27 cellular contexts compared by ENCODE assay signal in genomic region chr3:14212032-14212431, GRCh38.
"Had no signal": no experiment of that assay in that cellular context is flagged by ENCODE, and none has a peak within 500 bp of the region (broad histone marks: within the 10 kb centered on the region; RNA-seq: fewer than 3 reads in every experiment).

No MANE protein-coding gene starts in this region.

- DNase-seq: activated B cell treated with CpG ODN at 0.5 μM for 24 hours; activated CD4-positive, alpha-beta T cell treated with anti-CD3 and anti-CD28 coated beads for 1 hour; activated CD4-positive, alpha-beta T cell treated with anti-CD3 and anti-CD28 coated beads, Interleukin-2, amount 10 ng/mL, durations not matched to agents 24 days and 14 days; activated CD4-positive, alpha-beta T cell treated with anti-CD3 and anti-CD28 coated beads, Interleukin-2, amount 50 U/mL, for 48 hours; activated CD8-positive, alpha-beta memory T cell treated with anti-CD3 and anti-CD28 coated beads, Interleukin-2, amount 10 ng/mL, durations not matched to agents 7 days and 5 days; activated effector memory CD4-positive, alpha-beta T cell treated with Interleukin-2 at 50 U/mL for 16 hours; activated naive CD4-positive, alpha-beta T cell; activated naive CD8-positive, alpha-beta T cell treated with anti-CD3 and anti-CD28 coated beads, Interleukin-2, amount 50 U/mL, for 24 hours; activated T-cell treated with anti-CD3 and anti-CD28 coated beads, Interleukin-2, amount 50 U/mL, for 24 hours; amniotic stem cell; MV-4-11; NCI-H1092 treated with DMSO at 0.1 percent for 48 hours; NCI-H1436; NCI-H1694 treated with DMSO at 0.1 percent for 48 hours; NCI-H2029 treated with DMSO at 0.1 percent for 48 hours; NCI-H510A treated with DMSO at 0.1 percent for 48 hours; NCI-H69; Peyer's patch; SHP77; T-cell; T-helper 2 cell; T1000 had no signal

- H3K36me3 Mint-ChIP-seq: activated CD8-positive, alpha-beta memory T cell treated with anti-CD3 and anti-CD28 coated beads, Interleukin-2, amount 10 ng/mL, durations not matched to agents 7 days and 5 days; activated naive CD4-positive, alpha-beta T cell treated with anti-CD3 and anti-CD28 coated beads, Interleukin-2, amount 50 U/mL, for 72 hours; brain; T-cell had no signal

- H3K27ac ChIP-seq: ascending aorta had no signal

- H3K4me3 ChIP-seq: ascending aorta, Peyer's patch had no signal

- H3K27ac Mint-ChIP-seq: activated B cell treated with CpG ODN at 0.5 μM for 24 hours; activated CD4-positive, alpha-beta T cell treated with anti-CD3 and anti-CD28 coated beads, Interleukin-2, amount 10 ng/mL, durations not matched to agents 24 days and 14 days; activated CD8-positive, alpha-beta memory T cell treated with anti-CD3 and anti-CD28 coated beads, Interleukin-2, amount 10 ng/mL, durations not matched to agents 7 days and 5 days; activated naive CD8-positive, alpha-beta T cell treated with anti-CD3 and anti-CD28 coated beads, Interleukin-2, amount 50 U/mL, for 24 hours; activated T-cell treated with anti-CD3 and anti-CD28 coated beads, Interleukin-2, amount 50 U/mL, for 24 hours; activated T-helper 1 cell treated with anti-CD3 and anti-CD28 coated beads, Interleukin-12 subunit alpha, Interleukin-12 subunit beta, Interleukin-2, Interleukin-4 antibody, amounts not matched to agents 30 ng/mL and 10 ng/mL and 1 ng/mL, durations not matched to agents 14 hours and 24 hours and 36 hours; T-cell had no signal

- H3K36me3 ChIP-seq: ascending aorta, Peyer's patch had no signal

- H3K9me3 ChIP-seq: ascending aorta, Peyer's patch had no signal

- H3K4me1 ChIP-seq: ascending aorta had no signal

- ATAC-seq: activated CD8-positive, alpha-beta memory T cell treated with anti-CD3 and anti-CD28 coated beads, Interleukin-2, amount 10 ng/mL, durations not matched to agents 7 days and 5 days; activated naive CD4-positive, alpha-beta T cell treated with anti-CD3 and anti-CD28 coated beads, Interleukin-2, amount 50 U/mL, for 72 hours; activated naive CD8-positive, alpha-beta T cell treated with anti-CD3 and anti-CD28 coated beads, Interleukin-2, amount 50 U/mL, for 24 hours; T-cell had no signal

- H3K4me3 Mint-ChIP-seq: activated B cell treated with CpG ODN at 0.5 μM for 24 hours; activated CD4-positive, alpha-beta T cell treated with anti-CD3 and anti-CD28 coated beads, Interleukin-2, amount 10 ng/mL, durations not matched to agents 24 days and 14 days; activated CD8-positive, alpha-beta memory T cell treated with anti-CD3 and anti-CD28 coated beads, Interleukin-2, amount 10 ng/mL, durations not matched to agents 7 days and 5 days; activated naive CD8-positive, alpha-beta T cell treated with anti-CD3 and anti-CD28 coated beads, Interleukin-2, amount 50 U/mL, for 24 hours; activated T-cell treated with anti-CD3 and anti-CD28 coated beads, Interleukin-2, amount 50 U/mL, for 24 hours; activated T-helper 1 cell treated with anti-CD3 and anti-CD28 coated beads, Interleukin-12 subunit alpha, Interleukin-12 subunit beta, Interleukin-2, Interleukin-4 antibody, amounts not matched to agents 30 ng/mL and 10 ng/mL and 1 ng/mL, durations not matched to agents 14 hours and 24 hours and 36 hours; brain; central memory CD8-positive, alpha-beta T cell; T-cell had no signal

- H3K27me3 ChIP-seq: ascending aorta, Peyer's patch had no signal

- H3K27me3 Mint-ChIP-seq: activated B cell treated with CpG ODN at 0.5 μM for 24 hours; activated CD4-positive, alpha-beta T cell treated with anti-CD3 and anti-CD28 coated beads, Interleukin-2, amount 10 ng/mL, durations not matched to agents 24 days and 14 days; activated CD8-positive, alpha-beta memory T cell treated with anti-CD3 and anti-CD28 coated beads, Interleukin-2, amount 10 ng/mL, durations not matched to agents 7 days and 5 days; activated naive CD8-positive, alpha-beta T cell treated with anti-CD3 and anti-CD28 coated beads, Interleukin-2, amount 50 U/mL, for 24 hours; activated T-cell treated with anti-CD3 and anti-CD28 coated beads, Interleukin-2, amount 50 U/mL, for 24 hours; brain; T-cell had no signal

- H3K4me1 Mint-ChIP-seq: activated B cell treated with CpG ODN at 0.5 μM for 24 hours; activated CD4-positive, alpha-beta T cell treated with anti-CD3 and anti-CD28 coated beads, Interleukin-2, amount 10 ng/mL, durations not matched to agents 24 days and 14 days; activated CD8-positive, alpha-beta memory T cell treated with anti-CD3 and anti-CD28 coated beads, Interleukin-2, amount 10 ng/mL, durations not matched to agents 7 days and 5 days; central memory CD8-positive, alpha-beta T cell had no signal

- H3K9me3 Mint-ChIP-seq: activated B cell treated with CpG ODN at 0.5 μM for 24 hours; activated CD4-positive, alpha-beta T cell treated with anti-CD3 and anti-CD28 coated beads, Interleukin-2, amount 10 ng/mL, durations not matched to agents 24 days and 14 days; activated naive CD4-positive, alpha-beta T cell treated with anti-CD3 and anti-CD28 coated beads, Interleukin-2, amount 50 U/mL, for 72 hours; activated naive CD8-positive, alpha-beta T cell treated with anti-CD3 and anti-CD28 coated beads, Interleukin-2, amount 50 U/mL, for 24 hours; activated T-cell treated with anti-CD3 and anti-CD28 coated beads, Interleukin-2, amount 50 U/mL, for 24 hours; activated T-helper 1 cell treated with anti-CD3 and anti-CD28 coated beads, Interleukin-12 subunit alpha, Interleukin-12 subunit beta, Interleukin-2, Interleukin-4 antibody, amounts not matched to agents 30 ng/mL and 10 ng/mL and 1 ng/mL, durations not matched to agents 14 hours and 24 hours and 36 hours; brain; central memory CD8-positive, alpha-beta T cell; T-cell had no signal
